In the genomic region with DNA sequence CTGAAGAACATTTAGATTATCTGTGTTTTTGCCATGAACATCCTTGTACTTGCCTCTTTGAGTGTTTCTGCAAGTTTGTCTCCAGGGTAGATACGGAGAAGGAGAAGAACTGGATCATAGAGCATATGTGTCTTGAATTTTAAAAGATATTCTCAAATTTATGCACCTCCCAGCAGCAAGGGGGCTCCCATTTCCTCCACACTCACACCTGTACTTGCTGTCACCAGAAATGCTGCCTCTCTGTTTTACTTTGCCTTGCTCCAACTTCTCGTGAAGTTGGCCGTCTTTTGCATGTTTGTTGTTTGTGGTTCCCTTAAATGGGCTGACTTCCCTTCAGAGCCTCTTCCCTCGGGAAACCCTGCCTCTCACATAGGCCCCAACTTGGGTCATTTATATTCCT, we compare ENCODE assay signal across 28 cellular contexts.
DNase-seq lines count a peak whose midpoint lies in the region; ATAC-seq, FAIRE-seq and TF ChIP-seq lines count a peak whose summit lies in the region.
"Had no signal": no experiment of that assay in that cellular context is flagged by ENCODE, and none has a peak within 500 bp of the region (broad histone marks: within the 10 kb centered on the region; RNA-seq: fewer than 3 reads in every experiment).

No MANE protein-coding gene starts in this region.

- intact Hi-C loops in OCI-LY7 (cut with micrococcal nuclease; ENCODE audit: unreplicated experiment) (no loop called here), upper lobe of right lung (cut with DNase I) (no loop called here)

- H3K27me3 ChIP-seq in mesenchymal stem cell (ENCODE audit: control insufficient read depth in 1 of 2, insufficient read depth in 1 of 2, low read length in 2 of 2) = peaks cover 0 to 13% of the 10 kb centered on the region in 2 experiments
- no peaks in the 10 kb centered on the region for H3K27me3 ChIP-seq in upper lobe of right lung
- H3K27me3 ChIP-seq: BLaER1, Peyer's patch had no signal

- H3K18ac ChIP-seq in mesenchymal stem cell (ENCODE audit: low read depth in 1 of 2, low read length in 2 of 2) = no peak overlapping the region

- H3K9ac ChIP-seq in mesenchymal stem cell (ENCODE audit: low read length) = no peak overlapping the region
- H3K9ac ChIP-seq: BLaER1, GM23248, SK-N-SH had no signal

- H3K4me2 ChIP-seq in OCI-LY7 (ENCODE audit: low read length) (peak overlapping the region; percentile 51; the same call in 1 of the 2 replicates), mesenchymal stem cell (ENCODE audit: low read length, poor library complexity, severe bottlenecking) (no peak overlapping the region)
- H3K4me2 ChIP-seq: BLaER1, SK-N-SH had no signal

- H3K27ac Mint-ChIP-seq in chondrocyte (ENCODE audit: unreplicated experiment) = no peak overlapping the region
- H3K27ac Mint-ChIP-seq: CD4-positive, CD25-positive, alpha-beta regulatory T cell; T-helper 1 cell treated with Interleukin-12 subunit alpha and Interleukin-12 subunit beta and Interleukin-4 antibody, amounts not matched to agents 30 μg/mL and 1 μg/mL, for 36 hours had no signal

- H3K79me1 ChIP-seq in mesenchymal stem cell (replicated peaks; ENCODE audit: low read length, poor library complexity, severe bottlenecking) = no peaks in the 10 kb centered on the region

- H3K9me3 Mint-ChIP-seq in chondrocyte (ENCODE audit: low read depth) = peaks cover 10% of the 10 kb centered on the region

- H3K4me1 ChIP-seq in OCI-LY7 (ENCODE audit: insufficient read depth, low read length, poor library complexity, severe bottlenecking) (peaks cover 9% of the 10 kb centered on the region), mesenchymal stem cell (ENCODE audit: control insufficient read depth, insufficient read depth, low read depth, low read length) (peaks cover 11% of the 10 kb centered on the region), upper lobe of right lung (no peaks in the 10 kb centered on the region)
- H3K4me1 ChIP-seq: BLaER1, HAP-1, Peyer's patch had no signal

- no peak overlapping the region for H4K91ac ChIP-seq in mesenchymal stem cell (ENCODE audit: low read length)

- no CpG with 5 or more reads among the region's 4 CpGs for WGBS in mesenchymal stem cell

- H3K9me2 ChIP-seq in OCI-LY7 (ENCODE audit: insufficient read depth, low read length) = no peaks in the 10 kb centered on the region
- H3K9me2 ChIP-seq: SK-N-SH had no signal

- H3K4me1 Mint-ChIP-seq in chondrocyte (ENCODE audit: low read depth) = peaks cover 6% of the 10 kb centered on the region
- H3K4me1 Mint-ChIP-seq: CD4-positive, CD25-positive, alpha-beta regulatory T cell had no signal

- peaks cover 4% of the 10 kb centered on the region for H3K36me3 Mint-ChIP-seq in chondrocyte (ENCODE audit: low read depth)
- H3K36me3 Mint-ChIP-seq: CD4-positive, CD25-positive, alpha-beta regulatory T cell had no signal

- H3K4me3 Mint-ChIP-seq in chondrocyte (ENCODE audit: unreplicated experiment) = no peak overlapping the region
- H3K4me3 Mint-ChIP-seq: CD4-positive, CD25-positive, alpha-beta regulatory T cell; T-helper 1 cell treated with Interleukin-12 subunit alpha and Interleukin-12 subunit beta and Interleukin-4 antibody, amounts not matched to agents 30 μg/mL and 1 μg/mL, for 36 hours had no signal

- H3K4ac ChIP-seq in mesenchymal stem cell (ENCODE audit: low read depth in 1 of 2, low read length in 2 of 2) = no peak overlapping the region

- no peak overlapping the region for H2BK120ac ChIP-seq in mesenchymal stem cell (ENCODE audit: low read depth, low read length)

- H2BK12ac ChIP-seq in mesenchymal stem cell (ENCODE audit: low read length in 2 of 2) = peak overlapping the region in 1 of 2 experiments; percentile 39

- TF ChIP-seq CTCF in OCI-LY7 (conservative IDR thresholded peaks at IDR 0.05; ENCODE audit: low read length) (peak; percentile 76), chondrocyte (IDR thresholded peaks at IDR 0.05) (peak; percentile 35), upper lobe of right lung (IDR thresholded peaks at IDR 0.05) (no peak)

- no peaks in the 10 kb centered on the region for H3K27me3 Mint-ChIP-seq in chondrocyte (ENCODE audit: low read depth)
- H3K27me3 Mint-ChIP-seq: CD4-positive, CD25-positive, alpha-beta regulatory T cell had no signal

- no peaks in the 10 kb centered on the region for H3K9me3 ChIP-seq in OCI-LY7 (ENCODE audit: low read length)
- H3K9me3 ChIP-seq in mesenchymal stem cell (ENCODE audit: control insufficient read depth, low read length) = peaks cover 14% of the 10 kb centered on the region
- H3K9me3 ChIP-seq in upper lobe of right lung = no peaks in the 10 kb centered on the region
- H3K9me3 ChIP-seq: HAP-1, Peyer's patch, SK-N-SH had no signal

- H2AFZ ChIP-seq in OCI-LY7 (ENCODE audit: low read length) (peak overlapping the region; percentile 77), mesenchymal stem cell (ENCODE audit: low read depth, low read length) (peak overlapping the region; percentile 3)
- H2AFZ ChIP-seq: GM23248 had no signal

- H3K23ac ChIP-seq in mesenchymal stem cell (ENCODE audit: low read length in 2 of 2) = no peak overlapping the region

- peak; percentile 26 for FAIRE-seq in HTR-8/SVneo (lab: Jason Lieb, UNC)
- FAIRE-seq: A204.1, GM18507 had no signal

- H3K14ac ChIP-seq in mesenchymal stem cell (ENCODE audit: low read length in 2 of 2) = no peak overlapping the region

- H2BK5ac ChIP-seq in mesenchymal stem cell (ENCODE audit: low read depth, low read length, poor library complexity, severe bottlenecking) = no peak overlapping the region

- POLR2A ChIA-PET in OCI-LY7 (lab: Charles Lee) = no interaction called here

- H4K8ac ChIP-seq in mesenchymal stem cell (ENCODE audit: low read length) = no peak overlapping the region

- H2AK5ac ChIP-seq in mesenchymal stem cell (ENCODE audit: low read length, severe bottlenecking) = no peak overlapping the region

- no peaks in the 10 kb centered on the region for H3K79me2 ChIP-seq in OCI-LY7 (ENCODE audit: insufficient read depth, low read depth, low read length)

- ATAC-seq in HG02571 (IDR thresholded peaks at IDR 0.05; ENCODE audit: unreplicated experiment) (no peak), upper lobe of right lung (no peak)

- no peaks in the 10 kb centered on the region for H4K20me1 ChIP-seq in OCI-LY7 (ENCODE audit: insufficient read depth, low read length)
- H4K20me1 ChIP-seq: BLaER1 had no signal

- H2BK15ac ChIP-seq in mesenchymal stem cell (ENCODE audit: low read depth, poor library complexity, severe bottlenecking) = no peak overlapping the region

- CTCF ChIA-PET in OCI-LY7 (lab: Charles Lee; ENCODE audit: unreplicated experiment) = no interaction called here

- H3K27ac ChIP-seq in OCI-LY7 (ENCODE audit: low read depth, low read length, poor library complexity, severe bottlenecking) (no peak overlapping the region), mesenchymal stem cell (ENCODE audit: low read length, poor library complexity, severe bottlenecking) (no peak overlapping the region), upper lobe of right lung (no peak overlapping the region)
- H3K27ac ChIP-seq: BLaER1, GM23248, Peyer's patch had no signal

- DNase-seq in HTR-8/SVneo (ENCODE audit: insufficient read length, low spot score) = no peak
- peak; percentile 59 for DNase-seq in OCI-LY7 (ENCODE audit: low spot score)
- no peak for DNase-seq in chondrocyte (ENCODE audit: low spot score)
- no peak for DNase-seq in mesenchymal stem cell
- no peak for DNase-seq in DMS53 treated with DMSO at 0.1 percent for 48 hours (lab: John Stamatoyannopoulos, UW; ENCODE audit: unreplicated experiment)
- DNase-seq in NCI-H2081 (lab: John Stamatoyannopoulos, UW) = no peak
- DNase-seq in upper lobe of right lung = no peak
- DNase-seq: CD4-positive, CD25-positive, alpha-beta regulatory T cell; DMS153; GM23248; KBM-7; NCI-H1092; NCI-H1417 treated with DMSO at 0.1 percent for 48 hours; NCI-H187 treated with DMSO at 0.1 percent for 48 hours; NCI-H2107; NCI-H446; NCI-H524 treated with DMSO at 0.1 percent for 48 hours; NCI-H774; NK-92 treated with Interleukin-12 subunit alpha and Interleukin-12 subunit beta, amount 100 ng/mL, for 24 hours; Peyer's patch; SK-N-SH; SW 1271 had no signal

- H3K36me3 ChIP-seq in OCI-LY7 (ENCODE audit: insufficient read depth, low read length) (no peaks in the 10 kb centered on the region), mesenchymal stem cell (ENCODE audit: control insufficient read depth in 1 of 2, insufficient read depth in 2 of 2, low read depth in 1 of 2, low read length in 2 of 2) (no peaks in the 10 kb centered on the region), upper lobe of right lung (no peaks in the 10 kb centered on the region)
- H3K36me3 ChIP-seq: BLaER1, HAP-1, Peyer's patch had no signal

- H3K4me3 ChIP-seq in OCI-LY7 (ENCODE audit: low read depth, low read length, poor library complexity, severe bottlenecking) (no peak overlapping the region), mesenchymal stem cell (ENCODE audit: insufficient read depth in 1 of 2, low read depth in 1 of 2, low read length in 2 of 2) (no peak overlapping the region), upper lobe of right lung (no peak overlapping the region)
- H3K4me3 ChIP-seq: BLaER1, GM23248, HAP-1, Peyer's patch had no signal

- no TSS peak for BruUV-seq in OCI-LY7 (replicated peaks; lab: Mats Ljungman, UMichigan)
